ENCODE assay signal across 22 cellular contexts in the genomic region with DNA sequence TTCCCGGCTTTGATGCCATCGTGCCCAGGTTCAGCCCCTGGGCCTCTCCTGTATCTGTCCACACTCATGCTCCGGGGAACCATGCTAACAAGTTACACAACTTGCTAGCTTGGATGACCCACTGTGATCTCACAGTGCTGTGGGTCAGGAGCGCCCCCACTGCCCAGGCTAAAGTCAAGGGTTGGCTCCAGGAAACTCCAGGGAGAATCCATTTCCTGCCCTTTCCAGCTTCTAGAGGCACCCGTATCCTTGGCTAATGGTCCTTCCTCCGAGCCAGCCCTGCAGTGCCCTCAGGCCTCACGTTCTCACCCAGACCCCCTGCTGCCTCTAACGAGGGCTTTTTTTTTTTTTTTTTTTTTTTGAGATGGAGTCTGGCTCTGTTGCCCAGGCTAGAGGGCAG. TPM values are rescaled to one million over a fixed set of nuclear protein-coding genes. Genes with fewer than 3 reads are reported as not detected.
A peak's percentile ranks its signal among the peaks of the same experiment; 100 is the strongest.
DNase-seq lines count a peak whose midpoint lies in the region; ATAC-seq, FAIRE-seq and TF ChIP-seq lines count a peak whose summit lies in the region.
"Had no signal": no experiment of that assay in that cellular context is flagged by ENCODE, and none has a peak within 500 bp of the region (broad histone marks: within the 10 kb centered on the region; RNA-seq: fewer than 3 reads in every experiment).

No MANE protein-coding gene starts in this region.

- H4K20me1 ChIP-seq in HepG2 (ENCODE audit: insufficient read depth, low read length): no peaks in the 10 kb centered on the region; the same call in 1 of the 2 replicates

- 10% methylated on average over 8 of the region's 8 CpGs for WGBS in HepG2 (ENCODE audit: low lambda C conversion rate)
- 57% methylated on average over 1 of the region's 8 CpGs for WGBS in right lobe of liver (ENCODE audit: insufficient coverage, low coverage, low lambda C conversion rate, missing lambda C conversion rate)
- WGBS in neuronal stem cell (ENCODE audit: extremely low coverage in 2 of 2, insufficient read length in 2 of 2, insufficient replicate concordance in 1 of 2), 2 donors: no CpG with 5 or more reads among the region's 8 CpGs

- ATAC-seq in HepG2 (peak; percentile 2; the same call in 1 of the 3 replicates), right lobe of liver (no peak), GM21717 (IDR thresholded peaks at IDR 0.05; ENCODE audit: unreplicated experiment) (no peak), HG03135 (IDR thresholded peaks at IDR 0.05; ENCODE audit: unreplicated experiment) (no peak)

- FAIRE-seq in HepG2 (lab: Jason Lieb, UNC): no peak
- FAIRE-seq: G401.6, GM12892, H1 had no signal

- H3K4me3 ChIP-seq in HepG2 (replicated peaks in 1 of 3; ENCODE audit: insufficient read depth in 1 of 3, low read depth in 2 of 3, low read length in 3 of 3): no peak overlapping the region
- no peak overlapping the region for H3K4me3 ChIP-seq in right lobe of liver
- no peak overlapping the region for H3K4me3 ChIP-seq in SJCRH30
- no peak overlapping the region for H3K4me3 ChIP-seq in neuronal stem cell (ENCODE audit: low read length in 2 of 2)
- H3K4me3 ChIP-seq: PC-9 had no signal

- in situ Hi-C loops in HepG2 (cut with HindIII; ENCODE audit: extremely low pct_ligation_motif_present, low pct_unique_long_range_greater_than_20kb): loop anchor here (5.0 kb wide), 1 partner anchor 40 kb away; no protein-coding TSS in a partner anchor

- H2BK15ac ChIP-seq in neuronal stem cell (ENCODE audit: low read length): no peak overlapping the region

- no peak for DNase-seq in HepG2 (ENCODE audit: low spot score)
- no peak for DNase-seq in right lobe of liver
- no peak for DNase-seq in SJCRH30
- no peak for DNase-seq in neuronal stem cell (ENCODE audit: low spot score)
- DNase-seq in activated CD4-positive, alpha-beta memory T cell treated with anti-CD3 and anti-CD28 coated beads for 36 hours: no peak
- DNase-seq: 8988T, MV-4-11, NCI-H187, NCI-H2107, NCI-H446 treated with DMSO at 0.1 percent for 48 hours, NCI-H526 treated with DMSO at 0.1 percent for 48 hours, PC-9, SHP77 treated with DMSO at 0.1 percent for 48 hours, SK-N-SH had no signal

- H3K79me1 ChIP-seq in neuronal stem cell (ENCODE audit: low read depth, low read length): no peaks in the 10 kb centered on the region

- TF ChIP-seq RAD21 in HepG2 (CRISPR knock-in tag; IDR thresholded peaks at IDR 0.05): no peak

- no TSS peak for BruUV-seq in HepG2 (replicated peaks; lab: Mats Ljungman, UMichigan)

- peaks cover 28% of the 10 kb centered on the region for H3K4me1 ChIP-seq in HepG2 (ENCODE audit: insufficient read depth, low read length)
- no peaks in the 10 kb centered on the region for H3K4me1 ChIP-seq in right lobe of liver
- peaks cover 30% of the 10 kb centered on the region for H3K4me1 ChIP-seq in SJCRH30
- peaks cover 8 to 15% of the 10 kb centered on the region in 2 donors for H3K4me1 ChIP-seq in neuronal stem cell (ENCODE audit: control insufficient read depth in 2 of 2, insufficient read depth in 1 of 2, low read depth in 1 of 2, low read length in 2 of 2)

- H3K27ac Mint-ChIP-seq in activated CD4-positive, alpha-beta memory T cell treated with anti-CD3 and anti-CD28 coated beads for 36 hours: no peak overlapping the region

- H2BK12ac ChIP-seq in neuronal stem cell (ENCODE audit: low read length): no peak overlapping the region

- no peak overlapping the region for H3K14ac ChIP-seq in neuronal stem cell (ENCODE audit: low read length)

- peak overlapping the region; percentile 78 for H2AK5ac ChIP-seq in neuronal stem cell (ENCODE audit: low read depth, low read length)

- H3K4me3 Mint-ChIP-seq in activated CD4-positive, alpha-beta memory T cell treated with anti-CD3 and anti-CD28 coated beads for 36 hours: no peak overlapping the region

- H3K27me3 Mint-ChIP-seq in activated CD4-positive, alpha-beta memory T cell treated with anti-CD3 and anti-CD28 coated beads for 36 hours: no peaks in the 10 kb centered on the region

- no peak overlapping the region for H3K23ac ChIP-seq in neuronal stem cell (ENCODE audit: low read depth, low read length, poor library complexity)

- CTCF ChIA-PET in HepG2 (lab: Yijun Ruan, JAX; ENCODE audit: low intra/inter-chr PET ratio, low total read pairs): interaction anchor here (1.0 kb wide), 1 partner anchor 37 kb away, joined by 3 read pairs; no protein-coding TSS in a partner anchor
- CTCF ChIA-PET in activated CD4-positive, alpha-beta memory T cell treated with anti-CD3 and anti-CD28 coated beads for 36 hours (lab: Charles Lee): interaction anchor here (0.8 to 1.4 kb wide), 2 partner anchors 37 to 239 kb away, joined by 3 to 5 read pairs; no protein-coding TSS in a partner anchor

- peaks cover 20% of the 10 kb centered on the region for H3K4me1 Mint-ChIP-seq in activated CD4-positive, alpha-beta memory T cell treated with anti-CD3 and anti-CD28 coated beads for 36 hours (ENCODE audit: low read depth)

- H3K4ac ChIP-seq in neuronal stem cell (ENCODE audit: low read length): no peak overlapping the region

- H3K27me3 ChIP-seq in HepG2 (ENCODE audit: control insufficient read depth in 1 of 2, insufficient read depth in 2 of 2, low read length in 2 of 2): peaks cover 4 to 27% of the 10 kb centered on the region in 2 experiments; a peak in 4 of 5 replicates
- no peaks in the 10 kb centered on the region for H3K27me3 ChIP-seq in right lobe of liver
- H3K27me3 ChIP-seq in SJCRH30: peaks cover 6% of the 10 kb centered on the region
- peaks cover 0 to 2% (median 0%) of the 10 kb centered on the region in 3 experiments for H3K27me3 ChIP-seq in neuronal stem cell (ENCODE audit: control insufficient read depth in 3 of 3, insufficient read depth in 3 of 3, low read depth in 1 of 3, low read length in 3 of 3)

- H3K36me3 ChIP-seq in HepG2 (replicated peaks in 1 of 2; ENCODE audit: control insufficient read depth in 1 of 2, insufficient read depth in 2 of 2, low read length in 2 of 2): no peaks in the 10 kb centered on the region
- H3K36me3 ChIP-seq in right lobe of liver: no peaks in the 10 kb centered on the region
- no peaks in the 10 kb centered on the region for H3K36me3 ChIP-seq in SJCRH30
- peaks cover 0 to 7% of the 10 kb centered on the region in 2 donors for H3K36me3 ChIP-seq in neuronal stem cell (replicated peaks in 1 of 2; ENCODE audit: control insufficient read depth in 2 of 2, insufficient read depth in 2 of 2, low read length in 2 of 2)

- peak overlapping the region; percentile 59 for H3K18ac ChIP-seq in neuronal stem cell (ENCODE audit: low read length)

- H3K36me3 Mint-ChIP-seq in activated CD4-positive, alpha-beta memory T cell treated with anti-CD3 and anti-CD28 coated beads for 36 hours: no peaks in the 10 kb centered on the region

- intact Hi-C loops in HepG2 (cut with micrococcal nuclease; ENCODE audit: unreplicated experiment): no loop called here
- intact Hi-C loops in right lobe of liver (cut with DNase I): no loop called here
- intact Hi-C loops in activated CD4-positive, alpha-beta memory T cell treated with anti-CD3 and anti-CD28 coated beads for 36 hours (cut with micrococcal nuclease): no loop called here

- POLR2A ChIA-PET in HepG2 (lab: Yijun Ruan, JAX): interaction anchor here (0.7 kb wide), 1 partner anchor 94 kb away, joined by 4 read pairs; no protein-coding TSS in a partner anchor
- POLR2A ChIA-PET in activated CD4-positive, alpha-beta memory T cell treated with anti-CD3 and anti-CD28 coated beads for 36 hours (lab: Charles Lee): no interaction called here

- H3K27ac ChIP-seq in HepG2 (ENCODE audit: extremely low read length, insufficient read depth, low read length): no peak overlapping the region
- H3K27ac ChIP-seq in right lobe of liver: no peak overlapping the region
- peak overlapping the region; percentile 53 for H3K27ac ChIP-seq in SJCRH30
- no peak overlapping the region for H3K27ac ChIP-seq in neuronal stem cell (replicated peaks; ENCODE audit: low read length)
- H3K27ac ChIP-seq: C4-2B, PC-9, RWPE1 had no signal

- H4K8ac ChIP-seq in neuronal stem cell (ENCODE audit: low read depth, low read length): no peak overlapping the region

- H3K4me2 ChIP-seq in HepG2 (ENCODE audit: low read depth, low read length) (no peak overlapping the region), neuronal stem cell (ENCODE audit: insufficient read depth, low read length, poor library complexity, severe bottlenecking) (no peak overlapping the region)
- H3K4me2 ChIP-seq: PC-9, SK-N-SH had no signal

- TF ChIP-seq CTCF in HepG2 (CRISPR knock-in tag; IDR thresholded peaks at IDR 0.05) (peak; percentile 46), right lobe of liver (IDR thresholded peaks at IDR 0.05) (no peak)

- H3K79me2 ChIP-seq in HepG2 (ENCODE audit: insufficient read depth, low read length): no peaks in the 10 kb centered on the region

- H3K9me3 Mint-ChIP-seq in activated CD4-positive, alpha-beta memory T cell treated with anti-CD3 and anti-CD28 coated beads for 36 hours: no peaks in the 10 kb centered on the region

- H2BK5ac ChIP-seq in neuronal stem cell (ENCODE audit: low read length): no peak overlapping the region

- no peak overlapping the region for H2BK120ac ChIP-seq in neuronal stem cell (ENCODE audit: low read depth, low read length)

- TF ChIP-seq EP300 in HepG2 (IDR thresholded peaks at IDR 0.05; ENCODE audit: low read depth in 2 of 2, low read length in 2 of 2) (no peak), HepG2 (CRISPR knock-in tag; IDR thresholded peaks at IDR 0.05; ENCODE audit: borderline replicate concordance) (no peak)

- no peak for TF ChIP-seq POLR2A in HepG2 (IDR thresholded peaks at IDR 0.05; ENCODE audit: insufficient read depth in 1 of 2, low read depth in 2 of 2, low read length in 2 of 2)
- no peak for TF ChIP-seq POLR2A in right lobe of liver (IDR thresholded peaks at IDR 0.05)

- H3K9ac ChIP-seq in HepG2 (ENCODE audit: insufficient read depth, low read depth, low read length) (no peak overlapping the region), neuronal stem cell (ENCODE audit: low read depth, low read length, poor library complexity) (no peak overlapping the region)
- H3K9ac ChIP-seq: SK-N-SH had no signal

- no peak overlapping the region for H4K91ac ChIP-seq in neuronal stem cell (ENCODE audit: low read depth, low read length, poor library complexity)

- no peak overlapping the region for H2AFZ ChIP-seq in HepG2 (ENCODE audit: low read length)
- peak overlapping the region; percentile 18 for H2AFZ ChIP-seq in neuronal stem cell (ENCODE audit: low read length)
- H2AFZ ChIP-seq: PC-9 had no signal

- H3K9me3 ChIP-seq in HepG2 (ENCODE audit: low read length) (no peaks in the 10 kb centered on the region), right lobe of liver (no peaks in the 10 kb centered on the region), SJCRH30 (replicated peaks) (no peaks in the 10 kb centered on the region), neuronal stem cell (replicated peaks in 1 of 2; ENCODE audit: control insufficient read depth in 2 of 2, insufficient read depth in 1 of 2, low read depth in 1 of 2, low read length in 2 of 2) (peaks cover 0 to 5% of the 10 kb centered on the region in 2 donors)
- H3K9me3 ChIP-seq: SK-N-SH had no signal

RNA-seq across cellular contexts. Expression of gene AMZ1, which starts 19.5 kb away (rescaled TPM):
- not detected in 2 replicates for total RNA-seq in HepG2 (2016; rRNA removed; fragmentation: Illumina TruSeq; extraction: Trizol)
- total RNA-seq in HepG2 (2016; cell fraction: cytosol; rRNA removed; fragmentation: Illumina TruSeq; extraction: Trizol; ENCODE audit: low read depth): not detected in 2 replicates
- total RNA-seq in HepG2 (2016; cell fraction: insoluble cytoplasmic fraction; rRNA removed; fragmentation: Illumina TruSeq; extraction: Trizol): not detected in 2 replicates
- total RNA-seq in HepG2 (2016; cell fraction: membrane; rRNA removed; fragmentation: Illumina TruSeq; extraction: Trizol): not detected in 2 replicates
- not detected in 2 replicates for total RNA-seq in HepG2 (2016; cell fraction: nucleus; rRNA removed; fragmentation: Illumina TruSeq; extraction: Trizol)
- polyA plus RNA-seq in HepG2 (2011; rRNA removed): 0.03 TPM in 1 of 2 replicates, not detected in the other
- 0.01 and 0.04 TPM in 2 replicates for polyA plus RNA-seq in HepG2 (2011; cell fraction: cytosol; rRNA removed)
- 0.18 and 0.26 TPM in 2 replicates for polyA plus RNA-seq in HepG2 (2011; cell fraction: nucleus; rRNA removed)
- polyA plus RNA-seq in HepG2 (2012): 0.05 and 0.07 TPM in 2 replicates
- polyA plus RNA-seq in HepG2 (2016; cell fraction: cytosol; fragmentation: Illumina TruSeq; extraction: Trizol; ENCODE audit: low read depth): not detected in 2 replicates
- not detected in 2 replicates for polyA plus RNA-seq in HepG2 (2016; cell fraction: insoluble cytoplasmic fraction; fragmentation: Illumina TruSeq; extraction: Trizol; ENCODE audit: low read depth)
- polyA plus RNA-seq in HepG2 (2016; cell fraction: membrane; fragmentation: Illumina TruSeq; extraction: Trizol; ENCODE audit: low read depth): not detected in 2 replicates
- not detected in 2 replicates for polyA plus RNA-seq in HepG2 (2016; cell fraction: nucleus; fragmentation: Illumina TruSeq; extraction: Trizol; ENCODE audit: insufficient read depth, low read depth)
- 0.30 and 0.84 TPM in 2 replicates for polyA minus RNA-seq in HepG2 (2011; rRNA and poly(A)+ RNA removed; ENCODE audit: low replicate concordance)
- polyA minus RNA-seq in HepG2 (2011; cell fraction: cytosol; rRNA and poly(A)+ RNA removed): not detected in 2 replicates
- polyA minus RNA-seq in HepG2 (2011; cell fraction: nucleus; rRNA and poly(A)+ RNA removed): 0.13 TPM in 1 of 2 replicates, not detected in the other
- 1 to 10 TPM in 4 of 6 experiments, under 1 TPM in 1, not detected in 1; 0.42 to 5.8 (median 1.4) TPM for total RNA-seq in right lobe of liver
- total RNA-seq in SJCRH30 (2014; rRNA removed; shearing (Covaris generic)): 0.02 and 0.05 TPM in 2 replicates
- polyA plus RNA-seq in neuronal stem cell (2013, experiment 1 of 2): 0.04 TPM
- 0.01 TPM for polyA plus RNA-seq in neuronal stem cell (2013, experiment 2 of 2)
- total RNA-seq in activated CD4-positive, alpha-beta memory T cell treated with anti-CD3 and anti-CD28 coated beads for 36 hours: under 1 TPM; 0.83 to 0.94 TPM
- total RNA-seq: HT1080, PC-9 had no signal
